In genomic region chr6:129684903-129685639, GRCh38 we compare ENCODE assay signal across 9 cellular contexts. TPM values are rescaled to one million over a fixed set of nuclear protein-coding genes. Genes with fewer than 3 reads are reported as not detected.
DNase-seq lines count a peak whose midpoint lies in the region; ATAC-seq and TF ChIP-seq lines count a peak whose summit lies in the region.
"Had no signal": no experiment of that assay in that cellular context is flagged by ENCODE, and none has a peak within 500 bp of the region (broad histone marks: within the 10 kb centered on the region; RNA-seq: fewer than 3 reads in every experiment).

No MANE protein-coding gene starts in this region.

- 25 to 26% methylated on average over 8 of the region's 8 CpGs for WGBS in body of pancreas, 2 donors
- 86 to 92% methylated on average over 8 of the region's 8 CpGs for WGBS in tibial nerve, 2 donors

- no peak overlapping the region for H3K4me3 Mint-ChIP-seq in activated CD8-positive, alpha-beta memory T cell treated with anti-CD3 and anti-CD28 coated beads, Interleukin-2, amount 10 ng/mL, durations not matched to agents 7 days and 5 days
- peak overlapping the region in 1 of 10 donors; percentile 9 for H3K4me3 Mint-ChIP-seq in naive thymus-derived CD8-positive, alpha-beta T cell

- H3K27me3 ChIP-seq in body of pancreas, result no peaks in the 10 kb centered on the region
- no peaks in the 10 kb centered on the region for H3K27me3 ChIP-seq in mucosa of rectum (ENCODE audit: control insufficient read depth in 2 of 2, insufficient read depth in 2 of 2, low read length in 2 of 2)
- no peaks in the 10 kb centered on the region for H3K27me3 ChIP-seq in tibial nerve

- DNase-seq in activated CD8-positive, alpha-beta memory T cell treated with anti-CD3 and anti-CD28 coated beads, Interleukin-2, amount 10 ng/mL, durations not matched to agents 7 days and 5 days, result no peak
- no peak for DNase-seq in activated CD8-positive, alpha-beta memory T cell treated with anti-CD3 and anti-CD28 coated beads, Interleukin-2, amount 50 U/mL, for 48 hours
- DNase-seq in body of pancreas (peak; percentile 53 to 71 (median 60)), tibial nerve (ENCODE audit: low spot score in 2 of 2) (no peak)
- no peak for DNase-seq in naive thymus-derived CD8-positive, alpha-beta T cell
- DNase-seq: cerebellar nuclear complex had no signal

- H3K36me3 Mint-ChIP-seq in activated CD8-positive, alpha-beta memory T cell treated with anti-CD3 and anti-CD28 coated beads, Interleukin-2, amount 10 ng/mL, durations not matched to agents 7 days and 5 days, result peaks cover 13% of the 10 kb centered on the region
- H3K36me3 Mint-ChIP-seq in naive thymus-derived CD8-positive, alpha-beta T cell, result no peaks in the 10 kb centered on the region

- H3K9ac ChIP-seq in mucosa of rectum (ENCODE audit: low read depth in 1 of 2, low read length in 2 of 2), result no peak overlapping the region

- H3K4me3 ChIP-seq in body of pancreas, result no peak overlapping the region
- no peak overlapping the region for H3K4me3 ChIP-seq in mucosa of rectum (ENCODE audit: low read length in 2 of 2)
- no peak overlapping the region for H3K4me3 ChIP-seq in tibial nerve

- no peak for TF ChIP-seq EP300 in tibial nerve (IDR thresholded peaks at IDR 0.05)

- H3K4me1 ChIP-seq in body of pancreas, result peaks cover 75% of the 10 kb centered on the region
- H3K4me1 ChIP-seq in mucosa of rectum (ENCODE audit: control insufficient read depth in 2 of 2, insufficient read depth in 2 of 2, low read length in 2 of 2), result peaks cover 15 to 25% of the 10 kb centered on the region in 2 donors
- H3K4me1 ChIP-seq in tibial nerve, result peaks cover 0 to 61% (median 28%) of the 10 kb centered on the region in 4 donors

- H3K27me3 Mint-ChIP-seq in activated CD8-positive, alpha-beta memory T cell treated with anti-CD3 and anti-CD28 coated beads, Interleukin-2, amount 10 ng/mL, durations not matched to agents 7 days and 5 days, result no peaks in the 10 kb centered on the region
- no peaks in the 10 kb centered on the region for H3K27me3 Mint-ChIP-seq in naive thymus-derived CD8-positive, alpha-beta T cell

- POLR2A ChIA-PET in naive thymus-derived CD8-positive, alpha-beta T cell (lab: Charles Lee), result interaction anchor here (1.4 kb wide), 1 partner anchor 29 kb away, joined by 3 read pairs; no protein-coding TSS in a partner anchor

- H3K36me3 ChIP-seq in body of pancreas (replicated peaks in 1 of 2; ENCODE audit: insufficient read depth in 1 of 2, low read depth in 2 of 2), result no peaks in the 10 kb centered on the region
- no peaks in the 10 kb centered on the region for H3K36me3 ChIP-seq in mucosa of rectum (ENCODE audit: control insufficient read depth in 2 of 2, insufficient read depth in 2 of 2, low read length in 2 of 2)
- no peaks in the 10 kb centered on the region for H3K36me3 ChIP-seq in tibial nerve

- peak overlapping the region; percentile 25 for H3K27ac Mint-ChIP-seq in activated CD8-positive, alpha-beta memory T cell treated with anti-CD3 and anti-CD28 coated beads, Interleukin-2, amount 10 ng/mL, durations not matched to agents 7 days and 5 days
- H3K27ac Mint-ChIP-seq in naive thymus-derived CD8-positive, alpha-beta T cell, result no peak overlapping the region

- TF ChIP-seq CTCF in body of pancreas (IDR thresholded peaks at IDR 0.05) (no peak), tibial nerve (IDR thresholded peaks at IDR 0.05) (no peak)

- peak overlapping the region; percentile 69 to 93 (median 78) for H3K27ac ChIP-seq in body of pancreas
- H3K27ac ChIP-seq in mucosa of rectum (ENCODE audit: low read depth in 2 of 2, low read length in 2 of 2), result peak overlapping the region; percentile 86 to 87
- H3K27ac ChIP-seq in tibial nerve, result peak overlapping the region in 3 of 4 donors; percentile 50 to 85 (median 71)

- CTCF ChIA-PET in activated CD8-positive, alpha-beta memory T cell treated with anti-CD3 and anti-CD28 coated beads, Interleukin-2, amount 10 ng/mL, durations not matched to agents 7 days and 5 days (lab: Charles Lee), result interaction anchor here (1.2 to 4.7 kb wide), 7 partner anchors 9 to 60 kb away, joined by 4 to 35 read pairs (median 7); partner anchors contain the start of gene ARHGAP18

- TF ChIP-seq POLR2A in body of pancreas (IDR thresholded peaks at IDR 0.05) (peak in 1 of 3 donors; percentile 23), tibial nerve (IDR thresholded peaks at IDR 0.05) (no peak)

- no peak for ATAC-seq in activated CD8-positive, alpha-beta memory T cell treated with anti-CD3 and anti-CD28 coated beads, Interleukin-2, amount 10 ng/mL, durations not matched to agents 7 days and 5 days
- ATAC-seq in body of pancreas (peak; percentile 74), GM21786 (IDR thresholded peaks at IDR 0.05; ENCODE audit: unreplicated experiment) (no peak), GM18519 (IDR thresholded peaks at IDR 0.05; ENCODE audit: low FRiP score, unreplicated experiment) (no peak)
- no peak for ATAC-seq in naive thymus-derived CD8-positive, alpha-beta T cell

- no peaks in the 10 kb centered on the region for H3K9me3 Mint-ChIP-seq in activated CD8-positive, alpha-beta memory T cell treated with anti-CD3 and anti-CD28 coated beads, Interleukin-2, amount 10 ng/mL, durations not matched to agents 7 days and 5 days (ENCODE audit: low read depth)
- no peaks in the 10 kb centered on the region for H3K9me3 Mint-ChIP-seq in naive thymus-derived CD8-positive, alpha-beta T cell

- H3K9me3 ChIP-seq in body of pancreas (no peaks in the 10 kb centered on the region), mucosa of rectum (ENCODE audit: control insufficient read depth in 2 of 2, low read length in 2 of 2) (no peaks in the 10 kb centered on the region), tibial nerve (no peaks in the 10 kb centered on the region)

- intact Hi-C loops in body of pancreas (cut with DNase I), result no loop called here

- peaks cover 66% of the 10 kb centered on the region for H3K4me1 Mint-ChIP-seq in activated CD8-positive, alpha-beta memory T cell treated with anti-CD3 and anti-CD28 coated beads, Interleukin-2, amount 10 ng/mL, durations not matched to agents 7 days and 5 days
- peaks cover 29 to 53% (median 42%) of the 10 kb centered on the region in 4 donors for H3K4me1 Mint-ChIP-seq in naive thymus-derived CD8-positive, alpha-beta T cell

RNA-seq across cellular contexts. Expression of gene ARHGAP18, which starts 24.9 kb away (rescaled TPM):
- 10 to 100 TPM; 14.1 to 20.8 TPM for total RNA-seq in activated CD8-positive, alpha-beta memory T cell treated with anti-CD3 and anti-CD28 coated beads, Interleukin-2, amount 10 ng/mL, durations not matched to agents 7 days and 5 days
- 10 to 100 TPM; 16.2 to 30.6 TPM for total RNA-seq in body of pancreas
- total RNA-seq in tibial nerve, result 10 to 100 TPM in 3 of 4 donors, 1 to 10 TPM in 1; 9.6 to 16.8 (median 13.9) TPM
- total RNA-seq in naive thymus-derived CD8-positive, alpha-beta T cell, result 1 to 10 TPM; 1.4 to 2.3 TPM
- polyA plus RNA-seq in naive thymus-derived CD8-positive, alpha-beta T cell, result 1 to 10 TPM in 1 of 3 donors, under 1 TPM in 2; 0.64 to 2.4 (median 0.73) TPM

Comparison
In these comparisons a context has a peak if more than half of its experiments do, and no peak if none do; other contexts are left out.
1. DNase-seq: peak in body of pancreas (4 of 4); none in activated CD8-positive, alpha-beta memory T cell treated with anti-CD3 and anti-CD28 coated beads, Interleukin-2, amount 10 ng/mL, durations not matched to agents 7 days and 5 days (single experiment), activated CD8-positive, alpha-beta memory T cell treated with anti-CD3 and anti-CD28 coated beads, Interleukin-2, amount 50 U/mL, for 48 hours (single experiment), tibial nerve (0 of 2) and naive thymus-derived CD8-positive, alpha-beta T cell (0 of 10).
2. Peak in every context shown above with its lines, with median percentiles within 50 percentile points of each other: H3K27ac ChIP-seq.